Comparison of ENCODE assay signal across 22 cellular contexts in the genomic region with DNA sequence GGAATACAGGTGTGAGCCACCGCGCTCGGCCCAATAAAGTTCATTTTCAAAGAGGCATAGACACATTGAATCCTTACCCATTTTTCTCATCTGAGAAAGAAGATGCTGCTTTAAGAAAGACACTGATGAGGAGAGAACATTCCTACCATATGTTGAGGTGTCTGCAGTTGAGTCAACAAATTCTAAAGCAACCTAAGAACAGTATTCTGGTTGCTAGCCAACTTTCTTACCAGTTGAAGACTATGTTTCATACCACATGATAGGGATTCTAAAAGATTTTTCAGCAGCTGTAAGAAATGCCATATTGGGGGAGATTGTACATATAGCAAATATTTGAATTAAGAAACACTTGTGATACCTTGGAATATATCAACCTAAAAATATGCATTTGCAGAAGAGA.
DNase-seq lines count a peak whose midpoint lies in the region; ATAC-seq and TF ChIP-seq lines count a peak whose summit lies in the region.
"Had no signal": no experiment of that assay in that cellular context is flagged by ENCODE, and none has a peak within 500 bp of the region (broad histone marks: within the 10 kb centered on the region; RNA-seq: fewer than 3 reads in every experiment).

No MANE protein-coding gene starts in this region.

- H3K36me3 Mint-ChIP-seq in immature natural killer cell, result no peaks in the 10 kb centered on the region
- H3K36me3 Mint-ChIP-seq: CD4-positive, CD25-positive, alpha-beta regulatory T cell had no signal

- H3K9me3 ChIP-seq in ovary, result no peaks in the 10 kb centered on the region
- H3K9me3 ChIP-seq in body of pancreas, result no peaks in the 10 kb centered on the region
- no peaks in the 10 kb centered on the region for H3K9me3 ChIP-seq in ascending aorta
- H3K9me3 ChIP-seq: BE2C, SJSA1 had no signal

- no peak for TF ChIP-seq POLR2A in ovary (IDR thresholded peaks at IDR 0.05)
- TF ChIP-seq POLR2A in body of pancreas (IDR thresholded peaks at IDR 0.05), result no peak

- intact Hi-C loops in ovary (cut with DNase I), result no loop called here
- intact Hi-C loops in body of pancreas (cut with DNase I), result no loop called here
- intact Hi-C loops in ascending aorta (cut with DNase I), result no loop called here

- no peak overlapping the region for H3K4me3 Mint-ChIP-seq in immature natural killer cell
- H3K4me3 Mint-ChIP-seq: CD4-positive, CD25-positive, alpha-beta regulatory T cell had no signal

- no peak overlapping the region for H3K4me3 ChIP-seq in AG10803 (ENCODE audit: low read length)
- H3K4me3 ChIP-seq in brain microvascular endothelial cell (ENCODE audit: low read depth, low read length), result no peak overlapping the region
- H3K4me3 ChIP-seq in ovary, result no peak overlapping the region
- no peak overlapping the region for H3K4me3 ChIP-seq in body of pancreas
- no peak overlapping the region for H3K4me3 ChIP-seq in ascending aorta
- H3K4me3 ChIP-seq: SJSA1 had no signal

- H3K27me3 ChIP-seq in brain microvascular endothelial cell (replicated peaks), result no peaks in the 10 kb centered on the region
- no peaks in the 10 kb centered on the region for H3K27me3 ChIP-seq in ovary
- H3K27me3 ChIP-seq in body of pancreas, result no peaks in the 10 kb centered on the region
- no peaks in the 10 kb centered on the region for H3K27me3 ChIP-seq in ascending aorta
- H3K27me3 ChIP-seq: BE2C, SJSA1 had no signal

- peaks cover 0 to 6% (median 0%) of the 10 kb centered on the region in 6 donors for H3K9me3 Mint-ChIP-seq in immature natural killer cell

- no peak overlapping the region for H3K27ac Mint-ChIP-seq in immature natural killer cell
- H3K27ac Mint-ChIP-seq: CD4-positive, CD25-positive, alpha-beta regulatory T cell had no signal

- H3K4me1 ChIP-seq in ovary (ENCODE audit: insufficient read depth) (no peaks in the 10 kb centered on the region), body of pancreas (no peaks in the 10 kb centered on the region), ascending aorta (no peaks in the 10 kb centered on the region)

- H3K27ac ChIP-seq in brain microvascular endothelial cell (peak overlapping the region; percentile 45), ovary (no peak overlapping the region), body of pancreas (no peak overlapping the region), ascending aorta (no peak overlapping the region)
- H3K27ac ChIP-seq: SJSA1 had no signal

- H3K27me3 Mint-ChIP-seq in immature natural killer cell (ENCODE audit: low read depth in 3 of 3), result peaks cover 0 to 7% (median 2%) of the 10 kb centered on the region in 3 donors

- H3K4me1 Mint-ChIP-seq in immature natural killer cell, result no peaks in the 10 kb centered on the region
- H3K4me1 Mint-ChIP-seq: CD4-positive, CD25-positive, alpha-beta regulatory T cell had no signal

- WGBS in ovary, 3 donors, result 98 to 100% (median 98%) methylated on average over 3 of the region's 3 CpGs
- WGBS in body of pancreas, 2 donors, result 88 to 98% methylated on average over 3 of the region's 3 CpGs

- H3K36me3 ChIP-seq in brain microvascular endothelial cell (replicated peaks) (no peaks in the 10 kb centered on the region), ovary (no peaks in the 10 kb centered on the region), body of pancreas (replicated peaks in 1 of 2; ENCODE audit: insufficient read depth in 1 of 2, low read depth in 2 of 2) (no peaks in the 10 kb centered on the region), ascending aorta (no peaks in the 10 kb centered on the region)

- no peak for TF ChIP-seq CTCF in AG10803 (conservative IDR thresholded peaks at IDR 0.05; ENCODE audit: low read length)
- TF ChIP-seq CTCF in brain microvascular endothelial cell (IDR thresholded peaks at IDR 0.05; ENCODE audit: low read depth, low read length, missing control alignments), result no peak
- no peak for TF ChIP-seq CTCF in ovary (IDR thresholded peaks at IDR 0.05)
- no peak for TF ChIP-seq CTCF in body of pancreas (IDR thresholded peaks at IDR 0.05)
- no peak for TF ChIP-seq CTCF in ascending aorta (IDR thresholded peaks at IDR 0.05)

- TF ChIP-seq EP300 in ovary (IDR thresholded peaks at IDR 0.05), result no peak

- in situ Hi-C loops in brain microvascular endothelial cell (cut with HindIII; ENCODE audit: low pct_ligation_motif_present, low sequenced_read_pairs), result no loop called here

- no peak for ATAC-seq in body of pancreas
- ATAC-seq: HepG2, PC-3 had no signal

- DNase-seq in AG10803 (ENCODE audit: low read depth), result peak; percentile 50
- peak; percentile 53 for DNase-seq in LHCN-M2 (ENCODE audit: low read depth)
- peak; percentile 44 for DNase-seq in brain microvascular endothelial cell
- peak; percentile 22 for DNase-seq in inferior parietal cortex (ENCODE audit: extremely low spot score)
- DNase-seq in ovary, result no peak
- DNase-seq in body of pancreas, result no peak
- no peak for DNase-seq in immature natural killer cell
- DNase-seq in ascending aorta (ENCODE audit: low spot score in 2 of 2), result no peak
- DNase-seq: 8988T; BE2C; Caco-2; CD4-positive, CD25-positive, alpha-beta regulatory T cell; DMS153; KG1; MV-4-11; NCI-H187; NCI-H345; NCI-H526; PC-3; RPMI8226 had no signal

Comparison
In these comparisons a context has a peak if more than half of its experiments do, and no peak if none do; other contexts are left out.
1. DNase-seq: peak in AG10803 (single experiment), LHCN-M2 (single experiment), brain microvascular endothelial cell (single experiment) and inferior parietal cortex (single experiment); none in ovary (0 of 5), body of pancreas (0 of 4), immature natural killer cell (0 of 3) and ascending aorta (0 of 2).